Comparison of ENCODE assay signal across 11 cellular contexts in genomic region chr19:19260417-19260816, GRCh38. TPM values are rescaled to one million over a fixed set of nuclear protein-coding genes. Genes with fewer than 3 reads are reported as not detected.
"Had no signal": no experiment of that assay in that cellular context is flagged by ENCODE, and none has a peak within 500 bp of the region (broad histone marks: within the 10 kb centered on the region; RNA-seq: fewer than 3 reads in every experiment).

No MANE protein-coding gene starts in this region.

- H3K4me3 ChIP-seq: left ventricle myocardium inferior, skin epidermis, stomach had no signal

- H3K27ac ChIP-seq: left ventricle myocardium inferior, skin epidermis, stomach, thoracic aorta had no signal

- DNase-seq: activated CD4-positive, alpha-beta memory T cell treated with anti-CD3 and anti-CD28 coated beads for 36 hours; activated gamma-delta T cell; activated T-cell treated with anti-CD3 and anti-CD28 coated beads, Interleukin-2, amount 50 U/mL, for 48 hours; cerebellar nuclear complex; kidney; left ventricle myocardium inferior; stomach had no signal

- H3K36me3 ChIP-seq: left ventricle myocardium inferior, stomach, thoracic aorta had no signal

- FAIRE-seq: kidney had no signal

- H3K9me3 ChIP-seq: thoracic aorta had no signal

RNA-seq across cellular contexts. Expression of gene TM6SF2, which starts 12.7 kb away (rescaled TPM):
- total RNA-seq: activated CD4-positive, alpha-beta memory T cell treated with anti-CD3 and anti-CD28 coated beads for 36 hours; esophagus mucosa had no signal

RNA-seq across cellular contexts. Expression of gene NCAN, which starts 48.7 kb away (rescaled TPM):
- total RNA-seq: esophagus mucosa, left ventricle myocardium inferior, thoracic aorta, ureter had no signal
